ENCODE assay signal across 1 cellular context in genomic region chr9:93576296-93577044, GRCh38.
TF ChIP-seq lines count a peak whose summit lies in the region.

Gene PHF2 (plus strand): TSS chr9:93576584. CDS start chr9:93576774, 190 bp downstream.

TF ChIP-seq in H1, 55 proteins besides CTCF, POLR2A, EP300 and RAD21 (continued from another document):
- no peak for TF ChIP-seq HDAC6 (IDR thresholded peaks at IDR 0.05; ENCODE audit: low read depth, low read length)
- no peak for TF ChIP-seq CBX8 (IDR thresholded peaks at IDR 0.05; ENCODE audit: borderline replicate concordance, low read depth, low read length)
- TF ChIP-seq SRF (IDR thresholded peaks at IDR 0.05; ENCODE audit: low read depth, low read length), result no peak
- no peak for TF ChIP-seq ASH2L (IDR thresholded peaks at IDR 0.05; ENCODE audit: low read length)
- TF ChIP-seq SP2 (IDR thresholded peaks at IDR 0.05; ENCODE audit: low read length), result no peak
- TF ChIP-seq CTBP2 (IDR thresholded peaks at IDR 0.05; ENCODE audit: borderline replicate concordance, insufficient read depth, insufficient read length, low read length), result no peak
- TF ChIP-seq POU5F1 (IDR thresholded peaks at IDR 0.05; ENCODE audit: low read depth, low read length), result no peak
- TF ChIP-seq SP1 (IDR thresholded peaks at IDR 0.05; ENCODE audit: low read depth, low read length), result no peak
- no peak for TF ChIP-seq SAP30 (IDR thresholded peaks at IDR 0.05; ENCODE audit: insufficient read depth, insufficient replicate concordance, low read length)
- TF ChIP-seq SUZ12 (IDR thresholded peaks at IDR 0.05; ENCODE audit: low read length), result no peak
- TF ChIP-seq RBBP5 (IDR thresholded peaks at IDR 0.05; ENCODE audit: borderline replicate concordance, low read depth, low read length), result peak; percentile 93; the same call in 1 of the 2 replicates
- peak; percentile 31 for TF ChIP-seq KDM4A (IDR thresholded peaks at IDR 0.05; ENCODE audit: low read depth, low read length, severe bottlenecking)
- no peak for TF ChIP-seq CREB1 (IDR thresholded peaks at IDR 0.05)
- no peak for TF ChIP-seq JUN (IDR thresholded peaks at IDR 0.05; ENCODE audit: low read depth, low read length)
- TF ChIP-seq CEBPB (IDR thresholded peaks at IDR 0.05; ENCODE audit: low read depth, low read length), result no peak
- no peak for TF ChIP-seq ATF3 (IDR thresholded peaks at IDR 0.05; ENCODE audit: insufficient read depth, low read depth, low read length)
- TF ChIP-seq YY1 (IDR thresholded peaks at IDR 0.05; ENCODE audit: low read depth, low read length), result peak; percentile 70; the same call in 1 of the 2 replicates
- no peak for TF ChIP-seq SIRT6 (IDR thresholded peaks at IDR 0.05; ENCODE audit: low read length)
- no peak for TF ChIP-seq ZNF274 (IDR thresholded peaks at IDR 0.05; ENCODE audit: borderline replicate concordance, extremely low read depth, low read length)
- TF ChIP-seq HDAC2 (IDR thresholded peaks at IDR 0.05; ENCODE audit: borderline replicate concordance in 1 of 2, low read depth in 2 of 2, low read length in 2 of 2), result no peak
- no peak for TF ChIP-seq SIN3A (conservative IDR thresholded peaks at IDR 0.05 in 1 of 2, IDR thresholded peaks at IDR 0.05 in 1 of 2; ENCODE audit: low read depth in 1 of 2, low read length in 2 of 2)
- TF ChIP-seq CHD7 (IDR thresholded peaks at IDR 0.05; ENCODE audit: insufficient replicate concordance, low read length), result no peak
- TF ChIP-seq TBP (IDR thresholded peaks at IDR 0.05; ENCODE audit: low read depth, low read length), result no peak
